Comparison of ENCODE assay signal across 1 cellular context in genomic region chr4:181802207-181802606, GRCh38.
TF ChIP-seq lines count a peak whose summit lies in the region.

No MANE protein-coding gene starts in this region.

TF ChIP-seq in HEK293, 187 proteins besides CTCF, POLR2A, EP300 and RAD21 (continued from another document):
- TF ChIP-seq ZNF692 (tag by site-specific recombination; IDR thresholded peaks at IDR 0.05) (0 out of 2 replicates have a peak, but pooled peaks have one; percentile 38), ZNF580 (tag by site-specific recombination; IDR thresholded peaks at IDR 0.05) (0 out of 2 replicates have a peak, but pooled peaks have one; percentile 17), KLF1 (tag by site-specific recombination; IDR thresholded peaks at IDR 0.05) (no peak), PRDM6 (tag by site-specific recombination; IDR thresholded peaks at IDR 0.05) (peak; percentile 85), ZNF530 (tag by site-specific recombination; IDR thresholded peaks at IDR 0.05; ENCODE audit: low read depth) (no peak)
